Comparison of ENCODE assay signal across 3 cellular contexts in genomic region chr1:210289248-210289647, GRCh38. TPM values are rescaled to one million over a fixed set of nuclear protein-coding genes. Genes with fewer than 3 reads are reported as not detected.
"Had no signal": no experiment of that assay in that cellular context is flagged by ENCODE, and none has a peak within 500 bp of the region (broad histone marks: within the 10 kb centered on the region; RNA-seq: fewer than 3 reads in every experiment).

No MANE protein-coding gene starts in this region.

- H3K4me3 ChIP-seq: GM12878 had no signal

- DNase-seq: GDM1, GF-D8 had no signal

RNA-seq across cellular contexts. Expression of gene SERTAD4, which starts 56.7 kb away (rescaled TPM):
- total RNA-seq: GM12878 had no signal
